In genomic region chr2:239296020-239296932, GRCh38 we compare ENCODE assay signal across 10 cellular contexts.
A peak's percentile ranks its signal among the peaks of the same experiment; 100 is the strongest.
DNase-seq lines count a peak whose midpoint lies in the region; ATAC-seq and TF ChIP-seq lines count a peak whose summit lies in the region.
"Had no signal": no experiment of that assay in that cellular context is flagged by ENCODE, and none has a peak within 500 bp of the region (broad histone marks: within the 10 kb centered on the region; RNA-seq: fewer than 3 reads in every experiment).

No MANE protein-coding gene starts in this region.

- peak overlapping the region; percentile 97 for H3K27ac ChIP-seq in DND-41 (ENCODE audit: low read length)

- H4K20me1 ChIP-seq in DND-41 (ENCODE audit: insufficient read depth, low read length): peaks cover 88% of the 10 kb centered on the region

- peak overlapping the region; percentile 81 to 82 for H3K4me3 ChIP-seq in DND-41 (ENCODE audit: low read depth in 1 of 2, low read length in 2 of 2)

- DNase-seq in DND-41 (no peak), hippocampal formation (lab: John Stamatoyannopoulos, UW) (peak; percentile 22 to 46), renal cortical epithelial cell (ENCODE audit: low read depth) (peak; percentile 68), retina (no peak), AG08396 (ENCODE audit: low spot score) (no peak), NCI-H1092 (lab: John Stamatoyannopoulos, UW) (no peak), omental fat pad (ENCODE audit: low spot score) (no peak)
- DNase-seq in activated CD4-positive, alpha-beta memory T cell treated with anti-CD3 and anti-CD28 coated beads for 36 hours: no peak
- DNase-seq: NCI-H146, SHP77 treated with DMSO at 0.1 percent for 48 hours had no signal

- H3K27me3 Mint-ChIP-seq in activated CD4-positive, alpha-beta memory T cell treated with anti-CD3 and anti-CD28 coated beads for 36 hours: peaks cover 17% of the 10 kb centered on the region

- CTCF ChIA-PET in activated CD4-positive, alpha-beta memory T cell treated with anti-CD3 and anti-CD28 coated beads for 36 hours (lab: Charles Lee): interaction anchor here (0.9 to 2.4 kb wide), 4 partner anchors 22 to 152 kb away, joined by 3 to 9 read pairs (median 6); no protein-coding TSS in a partner anchor

- peaks cover 4% of the 10 kb centered on the region for H3K9me3 ChIP-seq in DND-41 (ENCODE audit: insufficient read depth, low read length, severe bottlenecking)

- TF ChIP-seq CTCF in DND-41 (IDR thresholded peaks at IDR 0.05; ENCODE audit: borderline replicate concordance, extremely low read depth, low read length, poor library complexity, severe bottlenecking): no peak
- TF ChIP-seq CTCF in omental fat pad (IDR thresholded peaks at IDR 0.05): no peak

- peak overlapping the region; percentile 46 for H3K4me3 Mint-ChIP-seq in activated CD4-positive, alpha-beta memory T cell treated with anti-CD3 and anti-CD28 coated beads for 36 hours

- peaks cover 94% of the 10 kb centered on the region for H3K4me1 ChIP-seq in DND-41 (ENCODE audit: insufficient read depth, low read length)

- H2AFZ ChIP-seq in DND-41 (ENCODE audit: low read depth, low read length): no peak overlapping the region

- peak overlapping the region; percentile 87 for H3K9ac ChIP-seq in DND-41 (ENCODE audit: low read depth, low read length)

- peaks cover 3% of the 10 kb centered on the region for H3K36me3 Mint-ChIP-seq in activated CD4-positive, alpha-beta memory T cell treated with anti-CD3 and anti-CD28 coated beads for 36 hours

- POLR2A ChIA-PET in activated CD4-positive, alpha-beta memory T cell treated with anti-CD3 and anti-CD28 coated beads for 36 hours (lab: Charles Lee): interaction anchor here (1.2 to 1.4 kb wide), 3 partner anchors 8 to 105 kb away, joined by 3 to 5 read pairs (median 3); partner anchors contain the start of gene HDAC4

- H3K79me2 ChIP-seq in DND-41 (ENCODE audit: insufficient read depth, low read length): peaks cover 94% of the 10 kb centered on the region

- H3K4me1 Mint-ChIP-seq in activated CD4-positive, alpha-beta memory T cell treated with anti-CD3 and anti-CD28 coated beads for 36 hours (ENCODE audit: low read depth): peaks cover 63% of the 10 kb centered on the region

- ATAC-seq in DND-41 (ENCODE audit: insufficient read depth, low read depth) (peak; percentile 1; the same call in 2 of the 3 replicates), omental fat pad (ENCODE audit: low FRiP score) (no peak)

- H3K27me3 ChIP-seq in DND-41 (ENCODE audit: insufficient read depth, low read length, poor library complexity): no peaks in the 10 kb centered on the region

- peak overlapping the region; percentile 88 for H3K4me2 ChIP-seq in DND-41 (ENCODE audit: insufficient read depth, low read length)

- peaks cover 80% of the 10 kb centered on the region for H3K36me3 ChIP-seq in DND-41 (ENCODE audit: insufficient read depth, low read length)

- intact Hi-C loops in activated CD4-positive, alpha-beta memory T cell treated with anti-CD3 and anti-CD28 coated beads for 36 hours (cut with micrococcal nuclease): no loop called here

- no peaks in the 10 kb centered on the region for H3K9me3 Mint-ChIP-seq in activated CD4-positive, alpha-beta memory T cell treated with anti-CD3 and anti-CD28 coated beads for 36 hours

- no peak overlapping the region for H3K27ac Mint-ChIP-seq in activated CD4-positive, alpha-beta memory T cell treated with anti-CD3 and anti-CD28 coated beads for 36 hours

Comparison
In these comparisons a context has a peak if more than half of its experiments do, and no peak if none do; other contexts are left out.
1. DNase-seq: peak in hippocampal formation (2 of 2) and renal cortical epithelial cell (single experiment); none in DND-41 (single experiment), activated CD4-positive, alpha-beta memory T cell treated with anti-CD3 and anti-CD28 coated beads for 36 hours (single experiment), retina (single experiment), AG08396 (single experiment), NCI-H1092 (single experiment) and omental fat pad (single experiment).